Comparison of ENCODE assay signal across 8 cellular contexts in the genomic region with DNA sequence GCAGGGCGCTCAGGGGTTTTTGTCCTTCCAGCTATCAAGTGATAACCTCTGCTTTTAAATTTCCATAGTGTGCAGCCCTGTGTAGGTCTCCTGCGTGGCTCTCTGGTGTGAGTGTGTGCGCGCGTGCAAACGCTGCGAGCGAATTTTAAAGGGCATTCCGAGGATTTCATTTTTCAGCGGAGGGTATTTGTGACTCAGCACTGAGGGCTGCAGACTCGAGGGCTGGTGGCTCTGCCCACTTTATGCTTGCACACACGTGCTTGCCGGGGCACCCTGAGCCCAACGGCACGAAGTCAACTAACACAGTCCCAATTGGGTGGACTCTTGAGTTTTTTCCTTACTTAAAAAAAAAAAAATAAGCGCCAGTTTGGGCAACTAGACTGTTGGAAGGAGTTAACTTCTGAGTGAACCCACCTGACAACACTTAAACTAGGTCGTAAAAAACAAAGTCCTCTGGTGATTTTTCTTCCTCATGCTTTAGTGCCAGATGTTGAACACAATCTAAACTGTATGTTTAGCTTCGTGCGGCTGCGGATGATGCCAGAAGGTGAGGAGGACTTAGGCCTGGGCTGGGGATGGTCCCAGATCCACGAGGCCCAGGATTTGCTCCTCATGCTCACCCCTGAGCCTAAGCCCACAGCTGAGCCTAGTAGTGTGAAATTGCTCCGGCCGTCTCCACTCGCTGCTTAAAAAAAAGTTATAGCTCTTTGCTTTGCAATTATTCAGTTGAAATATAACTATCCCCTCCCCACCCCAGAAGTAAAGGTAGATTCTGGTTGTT. TPM values are rescaled to one million over a fixed set of nuclear protein-coding genes. Genes with fewer than 3 reads are reported as not detected.
DNase-seq lines count a peak whose midpoint lies in the region; ATAC-seq and TF ChIP-seq lines count a peak whose summit lies in the region.

No MANE protein-coding gene starts in this region.

- peaks cover 3% of the 10 kb centered on the region for H3K4me1 ChIP-seq in Panc1 (ENCODE audit: control insufficient read depth, insufficient read depth, low read length)
- no peaks in the 10 kb centered on the region for H3K4me1 ChIP-seq in fibroblast of lung (ENCODE audit: control insufficient read depth, extremely low read depth, insufficient read depth, low read length)
- peaks cover 33% of the 10 kb centered on the region for H3K4me1 ChIP-seq in skeletal muscle satellite cell (ENCODE audit: control insufficient read depth, insufficient read depth, low read length)

- H3K27ac ChIP-seq in Panc1 (ENCODE audit: low read length) (no peak overlapping the region), fibroblast of lung (ENCODE audit: insufficient read depth, low read length) (no peak overlapping the region)

- intact Hi-C loops in Panc1 (cut with micrococcal nuclease; ENCODE audit: unreplicated experiment): no loop called here

- POLR2A ChIA-PET in Panc1 (lab: Charles Lee): interaction anchor here (0.7 kb wide), 1 partner anchor 62 kb away, joined by 3 read pairs; no protein-coding TSS in a partner anchor

- no peaks in the 10 kb centered on the region for H3K79me2 ChIP-seq in fibroblast of lung (ENCODE audit: control insufficient read depth, insufficient read depth, low read length)

- H3K4me3 ChIP-seq in Panc1 (ENCODE audit: low read depth in 2 of 2, low read length in 2 of 2): peak overlapping the region; percentile 32 to 33; a peak in 3 of 4 replicates
- peak overlapping the region in 2 of 4 experiments; percentile 20 to 28 for H3K4me3 ChIP-seq in fibroblast of lung (replicated peaks in 1 of 4; ENCODE audit: control extremely low read depth in 1 of 4, insufficient read depth in 1 of 4, low read depth in 3 of 4, low read length in 4 of 4)
- H3K4me3 ChIP-seq in skeletal muscle satellite cell (ENCODE audit: low read length): peak overlapping the region; percentile 65

- CTCF ChIA-PET in Panc1 (lab: Charles Lee): no interaction called here

- H3K4me2 ChIP-seq in fibroblast of lung (ENCODE audit: extremely low read depth, insufficient read depth, low read length) (peak overlapping the region; percentile 15), skeletal muscle satellite cell (ENCODE audit: low read length) (peak overlapping the region; percentile 91)

- no peak overlapping the region for H2AFZ ChIP-seq in fibroblast of lung (ENCODE audit: low read length)

- in situ Hi-C loops in Panc1 (cut with HindIII; ENCODE audit: low pct_unique_long_range_greater_than_20kb, low sequenced_read_pairs): no loop called here

- H3K36me3 ChIP-seq in Panc1 (ENCODE audit: control insufficient read depth, insufficient read depth, low read length): no peaks in the 10 kb centered on the region; the same call in 1 of the 2 replicates
- no peaks in the 10 kb centered on the region for H3K36me3 ChIP-seq in fibroblast of lung (ENCODE audit: control insufficient read depth, insufficient read depth, low read length)
- H3K36me3 ChIP-seq in skeletal muscle satellite cell (ENCODE audit: insufficient read depth, low read length): no peaks in the 10 kb centered on the region

- ATAC-seq in Panc1: no peak

- DNase-seq in NCI-H1105 treated with DMSO at 0.1 percent for 48 hours (lab: John Stamatoyannopoulos, UW): peak; percentile 17
- DNase-seq in NCI-H1105 (lab: John Stamatoyannopoulos, UW): no peak
- no peak for DNase-seq in Panc1 (ENCODE audit: low read depth, low spot score)
- no peak for DNase-seq in fibroblast of lung (ENCODE audit: low read depth in 2 of 2)
- DNase-seq in stimulated activated CD8-positive, alpha-beta memory T cell treated with anti-CD3 and anti-CD28 coated beads, Interleukin-4, amount 100 ng/mL, for 48 hours: no peak
- DNase-seq in CD1c-positive myeloid dendritic cell (ENCODE audit: extremely low spot score): no peak
- DNase-seq in middle frontal gyrus (ENCODE audit: extremely low spot score, low spot score): no peak

- BruUV-seq in Panc1 (replicated peaks; lab: Mats Ljungman, UMichigan): no TSS peak

- H3K27me3 ChIP-seq in Panc1 (ENCODE audit: control insufficient read depth, insufficient read depth, low read length): peaks cover 28% of the 10 kb centered on the region
- peaks cover 45% of the 10 kb centered on the region for H3K27me3 ChIP-seq in fibroblast of lung (ENCODE audit: control insufficient read depth, insufficient read depth, low read length)
- H3K27me3 ChIP-seq in skeletal muscle satellite cell (ENCODE audit: control insufficient read depth, insufficient read depth, low read length): peaks cover 79% of the 10 kb centered on the region

- H3K9me3 ChIP-seq in Panc1 (ENCODE audit: control insufficient read depth, insufficient read depth, low read depth, low read length): no peaks in the 10 kb centered on the region
- H3K9me3 ChIP-seq in fibroblast of lung (ENCODE audit: control insufficient read depth, insufficient read depth, low read depth, low read length): no peaks in the 10 kb centered on the region
- H3K9me3 ChIP-seq in skeletal muscle satellite cell (replicated peaks; ENCODE audit: low read length): no peaks in the 10 kb centered on the region

- no peak overlapping the region for H3K9ac ChIP-seq in fibroblast of lung (ENCODE audit: insufficient read depth, low read length)
- no peak overlapping the region for H3K9ac ChIP-seq in skeletal muscle satellite cell (ENCODE audit: low read depth, low read length)

- no peaks in the 10 kb centered on the region for H4K20me1 ChIP-seq in fibroblast of lung (ENCODE audit: control insufficient read depth, extremely low read depth, insufficient read depth, low read length)

- TF ChIP-seq CTCF in Panc1 (IDR thresholded peaks at IDR 0.05) (no peak), fibroblast of lung (conservative IDR thresholded peaks at IDR 0.05 in 1 of 2, IDR thresholded peaks at IDR 0.05 in 1 of 2; ENCODE audit: low read depth in 1 of 2, low read length in 2 of 2) (no peak)

RNA-seq across cellular contexts. Expression of a gene that starts 2.1 kb away (rescaled TPM):
- total RNA-seq in Panc1 (2021; ENCODE audit: unreplicated experiment) (not detected), fibroblast of lung (0.33 and 0.77 TPM in 2 replicates)
- not detected for polyA plus RNA-seq in Panc1 (2012; ENCODE audit: insufficient read length)
- 0.06 and 0.07 TPM in 2 replicates for polyA plus RNA-seq in fibroblast of lung
- polyA plus RNA-seq in fibroblast of lung (2012): 0.06 and 0.08 TPM in 2 replicates
- polyA minus RNA-seq in fibroblast of lung (ENCODE audit: low replicate concordance): not detected in 2 replicates
- total RNA-seq in skeletal muscle satellite cell (2012; rRNA removed): not detected in 2 replicates
